14 cellular contexts compared by ENCODE assay signal in genomic region chr2:239253705-239254104, GRCh38.
DNase-seq lines count a peak whose midpoint lies in the region; ATAC-seq and TF ChIP-seq lines count a peak whose summit lies in the region.
"Had no signal": no experiment of that assay in that cellular context is flagged by ENCODE, and none has a peak within 500 bp of the region (broad histone marks: within the 10 kb centered on the region; RNA-seq: fewer than 3 reads in every experiment).

No MANE protein-coding gene starts in this region.

- TF ChIP-seq POLR2A in prostate gland (IDR thresholded peaks at IDR 0.05), result no peak

- no peak overlapping the region for H2BK12ac ChIP-seq in trophoblast cell (ENCODE audit: low read length)

- ATAC-seq in GM21717 (IDR thresholded peaks at IDR 0.05; ENCODE audit: unreplicated experiment) (peak; percentile 8), GM21737 (IDR thresholded peaks at IDR 0.05; ENCODE audit: unreplicated experiment) (no peak)

- H3K27ac ChIP-seq in caudate nucleus (ENCODE audit: low read depth, low read length) (peak overlapping the region; percentile 26), trophoblast cell (ENCODE audit: low read depth, low read length) (no peak overlapping the region), prostate gland (no peak overlapping the region)

- peaks cover 0 to 2% of the 10 kb centered on the region in 2 experiments for H3K4me1 ChIP-seq in trophoblast cell (ENCODE audit: control insufficient read depth in 1 of 2, insufficient read depth in 2 of 2, low read length in 2 of 2)
- H3K4me1 ChIP-seq in prostate gland (replicated peaks), result no peaks in the 10 kb centered on the region

- H3K4me2 ChIP-seq in trophoblast cell (ENCODE audit: low read length), result no peak overlapping the region

- no CpG with 5 or more reads among the region's 4 CpGs for WGBS in trophoblast cell (ENCODE audit: extremely low coverage, insufficient coverage, insufficient read length)
- WGBS in prostate gland, result 91% methylated on average over 4 of the region's 4 CpGs

- H2AK5ac ChIP-seq in trophoblast cell (ENCODE audit: low read length), result no peak overlapping the region

- H3K9me3 ChIP-seq in trophoblast cell (ENCODE audit: insufficient read depth, low read depth, low read length) (no peaks in the 10 kb centered on the region), prostate gland (no peaks in the 10 kb centered on the region)

- H3K36me3 ChIP-seq in trophoblast cell (ENCODE audit: control insufficient read depth in 1 of 2, insufficient read depth in 2 of 2, low read length in 2 of 2) (peaks cover 0 to 2% of the 10 kb centered on the region in 2 experiments), prostate gland (no peaks in the 10 kb centered on the region)

- no peak for TF ChIP-seq CTCF in CD14-positive monocyte (IDR thresholded peaks at IDR 0.05)
- no peak for TF ChIP-seq CTCF in neural crest cell (conservative IDR thresholded peaks at IDR 0.05)
- no peak for TF ChIP-seq CTCF in prostate gland (IDR thresholded peaks at IDR 0.05)

- H3K79me2 ChIP-seq in trophoblast cell (ENCODE audit: control insufficient read depth, insufficient read depth, low read length, poor library complexity), result no peaks in the 10 kb centered on the region

- H3K4me3 ChIP-seq in trophoblast cell (ENCODE audit: low read depth, low read length), result no peak overlapping the region
- no peak overlapping the region for H3K4me3 ChIP-seq in prostate gland

- H2AFZ ChIP-seq in trophoblast cell (ENCODE audit: insufficient read depth, low read length, poor library complexity), result no peak overlapping the region

- H2BK5ac ChIP-seq in trophoblast cell (ENCODE audit: low read depth, low read length, poor library complexity), result no peak overlapping the region

- no peak overlapping the region for H4K91ac ChIP-seq in trophoblast cell (ENCODE audit: low read depth, low read length)

- intact Hi-C loops in CD14-positive monocyte (cut with micrococcal nuclease), result loop anchor here in 1 of 2 donors (2.0 to 10.0 kb wide), 3 partner anchors 13 to 211 kb away; no protein-coding TSS in a partner anchor
- intact Hi-C loops in prostate gland (cut with DNase I), result no loop called here

- no peaks in the 10 kb centered on the region for H3K79me1 ChIP-seq in trophoblast cell (ENCODE audit: low read length)

- H3K14ac ChIP-seq in trophoblast cell (ENCODE audit: low read length), result no peak overlapping the region

- H4K12ac ChIP-seq in trophoblast cell (ENCODE audit: low read depth, low read length), result no peak overlapping the region

- no peak overlapping the region for H3K18ac ChIP-seq in trophoblast cell (ENCODE audit: low read length)

- H3K27ac Mint-ChIP-seq in CD14-positive monocyte (peak overlapping the region; percentile 92 to 98 (median 95)), neural crest cell (ENCODE audit: unreplicated experiment) (peak overlapping the region; percentile 0)
- H3K27ac Mint-ChIP-seq: activated CD4-positive, alpha-beta T cell treated with anti-CD3 and anti-CD28 coated beads, Interleukin-2, amount 10 ng/mL, durations not matched to agents 24 days and 14 days; activated naive CD4-positive, alpha-beta T cell treated with anti-CD3 and anti-CD28 coated beads for 36 hours had no signal

- H2BK120ac ChIP-seq in trophoblast cell (ENCODE audit: insufficient read depth, low read length, poor library complexity), result no peak overlapping the region

- H3K9me3 Mint-ChIP-seq in CD14-positive monocyte (peaks cover 0 to 3% (median 0%) of the 10 kb centered on the region in 7 donors), neural crest cell (peaks cover 4% of the 10 kb centered on the region)
- H3K9me3 Mint-ChIP-seq: activated CD4-positive, alpha-beta T cell treated with anti-CD3 and anti-CD28 coated beads, Interleukin-2, amount 10 ng/mL, durations not matched to agents 24 days and 14 days had no signal

- no peak overlapping the region for H3K4ac ChIP-seq in trophoblast cell (ENCODE audit: low read depth, low read length)

- DNase-seq in CD14-positive monocyte (ENCODE audit: low spot score), result peak; percentile 53
- DNase-seq in caudate nucleus (lab: John Stamatoyannopoulos, UW), result no peak
- no peak for DNase-seq in neural crest cell (ENCODE audit: low read depth, low spot score)
- no peak for DNase-seq in trophoblast cell
- DNase-seq in LoVo (ENCODE audit: low spot score), result no peak
- no peak for DNase-seq in prostate gland (ENCODE audit: low spot score)
- DNase-seq: activated CD4-positive, alpha-beta T cell treated with anti-CD3 and anti-CD28 coated beads, Interleukin-2, amount 10 ng/mL, durations not matched to agents 24 days and 14 days; activated naive CD4-positive, alpha-beta T cell treated with anti-CD3 and anti-CD28 coated beads for 36 hours; CD4-positive, alpha-beta memory T cell; cerebellar nuclear complex; NCI-H1694; stimulated activated CD4-positive, alpha-beta T cell treated with anti-CD3 and anti-CD28 coated beads, Interleukin-15, amount 100 ng/mL, for 24 hours had no signal

- H3K23ac ChIP-seq in trophoblast cell (ENCODE audit: low read length), result no peak overlapping the region

- H3K4me1 Mint-ChIP-seq in CD14-positive monocyte, result peaks cover 98% of the 10 kb centered on the region
- H3K4me1 Mint-ChIP-seq in neural crest cell, result peaks cover 85% of the 10 kb centered on the region

- H3K27me3 ChIP-seq in trophoblast cell (ENCODE audit: insufficient read depth, low read length) (no peaks in the 10 kb centered on the region), prostate gland (replicated peaks; ENCODE audit: insufficient read depth) (no peaks in the 10 kb centered on the region)

- H3K36me3 Mint-ChIP-seq in CD14-positive monocyte (peaks cover 23 to 44% of the 10 kb centered on the region in 2 donors), neural crest cell (ENCODE audit: low read depth) (peaks cover 15% of the 10 kb centered on the region)

- H3K4me3 Mint-ChIP-seq in CD14-positive monocyte, result peak overlapping the region; percentile 84 to 98
- no peak overlapping the region for H3K4me3 Mint-ChIP-seq in neural crest cell
- H3K4me3 Mint-ChIP-seq: activated CD4-positive, alpha-beta T cell treated with anti-CD3 and anti-CD28 coated beads, Interleukin-2, amount 10 ng/mL, durations not matched to agents 24 days and 14 days had no signal

- no peak overlapping the region for H3K9ac ChIP-seq in trophoblast cell (ENCODE audit: low read length)

- H3K27me3 Mint-ChIP-seq in CD14-positive monocyte (ENCODE audit: low read depth in 3 of 3) (no peaks in the 10 kb centered on the region), neural crest cell (ENCODE audit: low read depth) (no peaks in the 10 kb centered on the region)
- H3K27me3 Mint-ChIP-seq: activated CD4-positive, alpha-beta T cell treated with anti-CD3 and anti-CD28 coated beads, Interleukin-2, amount 10 ng/mL, durations not matched to agents 24 days and 14 days; CD4-positive, alpha-beta memory T cell had no signal

- no peak overlapping the region for H4K8ac ChIP-seq in trophoblast cell (ENCODE audit: low read depth, low read length)
